ENCODE assay signal across 24 cellular contexts in genomic region chr7:6209340-6209739, GRCh38.
DNase-seq lines count a peak whose midpoint lies in the region; ATAC-seq and TF ChIP-seq lines count a peak whose summit lies in the region.
"Had no signal": no experiment of that assay in that cellular context is flagged by ENCODE, and none has a peak within 500 bp of the region (broad histone marks: within the 10 kb centered on the region; RNA-seq: fewer than 3 reads in every experiment).

No MANE protein-coding gene starts in this region.

- H3K9me3 ChIP-seq in psoas muscle: no peaks in the 10 kb centered on the region
- no peaks in the 10 kb centered on the region for H3K9me3 ChIP-seq in spleen

- H3K36me3 ChIP-seq in psoas muscle (ENCODE audit: insufficient read depth in 1 of 2, low read depth in 1 of 2) (no peaks in the 10 kb centered on the region), spleen (no peaks in the 10 kb centered on the region)
- H3K36me3 ChIP-seq: BLaER1 had no signal

- intact Hi-C loops in Right ventricle myocardium superior (cut with DNase I) (no loop called here), cardiac septum (cut with DNase I) (no loop called here), psoas muscle (cut with DNase I) (no loop called here), spleen (cut with DNase I; ENCODE audit: low total_unique reads) (no loop called here)

- H3K27me3 ChIP-seq in psoas muscle (ENCODE audit: insufficient read depth in 3 of 3, low read length in 2 of 3): no peaks in the 10 kb centered on the region
- H3K27me3 ChIP-seq in spleen (replicated peaks in 1 of 7): no peaks in the 10 kb centered on the region
- H3K27me3 ChIP-seq: BLaER1 had no signal

- TF ChIP-seq CTCF in psoas muscle (IDR thresholded peaks at IDR 0.05): no peak
- no peak for TF ChIP-seq CTCF in GM20000 (IDR thresholded peaks at IDR 0.05; ENCODE audit: extremely low read depth, missing control alignments)
- TF ChIP-seq CTCF in spleen (IDR thresholded peaks at IDR 0.05 in 8 of 11, conservative IDR thresholded peaks at IDR 0.05 in 3 of 11): no peak

- H3K4me1 ChIP-seq in psoas muscle: peaks cover 32% of the 10 kb centered on the region
- H3K4me1 ChIP-seq in spleen: no peaks in the 10 kb centered on the region

- peak; percentile 72 for ATAC-seq in Right ventricle myocardium superior (ENCODE audit: poor library complexity)
- ATAC-seq in psoas muscle: peak in 3 of 4 donors; percentile 44 to 83 (median 76)

- 14 to 22% (median 21%) methylated on average over 6 of the region's 6 CpGs for WGBS in psoas muscle, 3 donors
- 77 to 84% (median 81%) methylated on average over 6 of the region's 6 CpGs for WGBS in spleen, 5 donors

- DNase-seq in Right ventricle myocardium superior: no peak
- DNase-seq in cardiac septum (ENCODE audit: low spot score): no peak
- peak; percentile 72 for DNase-seq in fibroblast of gingiva (ENCODE audit: low read depth)
- DNase-seq in psoas muscle: no peak
- DNase-seq in GM20000 (ENCODE audit: low spot score): no peak
- no peak for DNase-seq in spleen
- DNase-seq in SIG-M5 (lab: John Stamatoyannopoulos, UW): no peak
- DNase-seq in globus pallidus (ENCODE audit: low spot score): no peak
- DNase-seq: 8988T; ACHN; CD4-positive, CD25-positive, alpha-beta regulatory T cell; DMS153; GM23248; H7; Karpas-422; NCI-H1092 treated with DMSO at 0.1 percent for 48 hours; NCI-H1436 treated with DMSO at 0.1 percent for 48 hours; NCI-H187 treated with DMSO at 0.1 percent for 48 hours; NCI-H2171 treated with DMSO at 0.1 percent for 48 hours; NCI-H345; NCI-H524; NCI-H774 had no signal

- H3K4me3 ChIP-seq in psoas muscle: peak overlapping the region; percentile 32
- no peak overlapping the region for H3K4me3 ChIP-seq in spleen
- H3K4me3 ChIP-seq: BLaER1, GM23248 had no signal

- H3K27ac ChIP-seq in psoas muscle: peak overlapping the region; percentile 58
- peak overlapping the region in 1 of 8 donors; percentile 4 for H3K27ac ChIP-seq in spleen
- H3K27ac ChIP-seq: BLaER1, GM23248, HL-60 had no signal

- no peak for TF ChIP-seq POLR2A in spleen (IDR thresholded peaks at IDR 0.05)
